ENCODE assay signal across 1 cellular context in genomic region chr14:72876710-72877063, GRCh38.
TF ChIP-seq lines count a peak whose summit lies in the region.

No MANE protein-coding gene starts in this region.

TF ChIP-seq in SK-N-SH treated with all-trans-retinoic acid at 6 μM for 48 hours, 23 proteins besides CTCF, POLR2A, EP300 and RAD21 (continued from another document):
- TF ChIP-seq CSDC2 (CRISPR knock-in tag; IDR thresholded peaks at IDR 0.05) (no peak), TOX (CRISPR knock-in tag; IDR thresholded peaks at IDR 0.05; ENCODE audit: borderline replicate concordance) (no peak), CREB5 (CRISPR knock-in tag; IDR thresholded peaks at IDR 0.05; ENCODE audit: low read depth) (no peak), ZNF8 (CRISPR knock-in tag; IDR thresholded peaks at IDR 0.05) (no peak), CSRNP3 (CRISPR knock-in tag; IDR thresholded peaks at IDR 0.05) (no peak), PPARA (CRISPR knock-in tag; IDR thresholded peaks at IDR 0.05; ENCODE audit: borderline replicate concordance) (no peak)
